10 cellular contexts compared by ENCODE assay signal in genomic region chr9:36575411-36575882, GRCh38. TPM values are rescaled to one million over a fixed set of nuclear protein-coding genes. Genes with fewer than 3 reads are reported as not detected.
DNase-seq lines count a peak whose midpoint lies in the region; ATAC-seq, FAIRE-seq and TF ChIP-seq lines count a peak whose summit lies in the region.
"Had no signal": no experiment of that assay in that cellular context is flagged by ENCODE, and none has a peak within 500 bp of the region (broad histone marks: within the 10 kb centered on the region; RNA-seq: fewer than 3 reads in every experiment).

No MANE protein-coding gene starts in this region.

- no peak overlapping the region for H2AK5ac ChIP-seq in mesenchymal stem cell (ENCODE audit: low read length, severe bottlenecking)

- no peak overlapping the region for H2BK12ac ChIP-seq in mesenchymal stem cell (ENCODE audit: low read length in 2 of 2)

- H3K27me3 ChIP-seq in MG63 (no peaks in the 10 kb centered on the region), adipocyte (replicated peaks; ENCODE audit: control insufficient read depth, insufficient read depth, low read length) (no peaks in the 10 kb centered on the region), mesenchymal stem cell (ENCODE audit: control insufficient read depth in 1 of 2, insufficient read depth in 1 of 2, low read length in 2 of 2) (no peaks in the 10 kb centered on the region), left lung (no peaks in the 10 kb centered on the region)

- H3K79me1 ChIP-seq in mesenchymal stem cell (replicated peaks; ENCODE audit: low read length, poor library complexity, severe bottlenecking): no peaks in the 10 kb centered on the region

- no peak overlapping the region for H2BK5ac ChIP-seq in mesenchymal stem cell (ENCODE audit: low read depth, low read length, poor library complexity, severe bottlenecking)

- no peak for FAIRE-seq in frontal cortex (lab: Jason Lieb, UNC)

- H3K23ac ChIP-seq in mesenchymal stem cell (ENCODE audit: low read length in 2 of 2): no peak overlapping the region

- H3K4me1 ChIP-seq in adipocyte (ENCODE audit: control insufficient read depth, insufficient read depth, low read length) (peaks cover 7% of the 10 kb centered on the region), mesenchymal stem cell (ENCODE audit: control insufficient read depth, insufficient read depth, low read depth, low read length) (peaks cover 3% of the 10 kb centered on the region), left lung (peaks cover 0 to 12% of the 10 kb centered on the region in 2 donors)

- H2BK120ac ChIP-seq in mesenchymal stem cell (ENCODE audit: low read depth, low read length): no peak overlapping the region

- H3K9me3 ChIP-seq in MG63: no peaks in the 10 kb centered on the region
- no peaks in the 10 kb centered on the region for H3K9me3 ChIP-seq in adipocyte (ENCODE audit: control insufficient read depth, low read length)
- no peaks in the 10 kb centered on the region for H3K9me3 ChIP-seq in mesenchymal stem cell (ENCODE audit: control insufficient read depth, low read length)
- H3K9me3 ChIP-seq in left lung: no peaks in the 10 kb centered on the region

- no peak overlapping the region for H3K18ac ChIP-seq in mesenchymal stem cell (ENCODE audit: low read depth in 1 of 2, low read length in 2 of 2)

- intact Hi-C loops in left lung (cut with DNase I): no loop called here

- no peak overlapping the region for H3K14ac ChIP-seq in mesenchymal stem cell (ENCODE audit: low read length in 2 of 2)

- peaks cover 73% of the 10 kb centered on the region for H3K36me3 ChIP-seq in MG63
- no peaks in the 10 kb centered on the region for H3K36me3 ChIP-seq in adipocyte (ENCODE audit: control insufficient read depth, insufficient read depth, low read length, severe bottlenecking)
- no peaks in the 10 kb centered on the region for H3K36me3 ChIP-seq in mesenchymal stem cell (ENCODE audit: control insufficient read depth in 1 of 2, insufficient read depth in 2 of 2, low read depth in 1 of 2, low read length in 2 of 2)
- no peaks in the 10 kb centered on the region for H3K36me3 ChIP-seq in left lung

- H2BK15ac ChIP-seq in mesenchymal stem cell (ENCODE audit: low read depth, poor library complexity, severe bottlenecking): no peak overlapping the region

- H2AFZ ChIP-seq in mesenchymal stem cell (ENCODE audit: low read depth, low read length): no peak overlapping the region

- H4K8ac ChIP-seq in mesenchymal stem cell (ENCODE audit: low read length): no peak overlapping the region

- H4K91ac ChIP-seq in mesenchymal stem cell (ENCODE audit: low read length): no peak overlapping the region

- H3K4me3 ChIP-seq in MG63: peak overlapping the region; percentile 98
- no peak overlapping the region for H3K4me3 ChIP-seq in adipocyte (ENCODE audit: low read length)
- peak overlapping the region in 1 of 2 experiments; percentile 56 for H3K4me3 ChIP-seq in mesenchymal stem cell (ENCODE audit: insufficient read depth in 1 of 2, low read depth in 1 of 2, low read length in 2 of 2)
- H3K4me3 ChIP-seq in left lung: no peak overlapping the region

- no CpG with 5 or more reads among the region's 2 CpGs for WGBS in mesenchymal stem cell

- H3K27ac ChIP-seq in mesenchymal stem cell (ENCODE audit: low read length, poor library complexity, severe bottlenecking) (peak overlapping the region; percentile 20), left lung (no peak overlapping the region)

- peak; percentile 58 for DNase-seq in EH (ENCODE audit: low read depth)
- DNase-seq in MG63: no peak
- DNase-seq in adipocyte (ENCODE audit: low read depth): peak; percentile 25
- peak; percentile 86 for DNase-seq in mesenchymal stem cell
- DNase-seq in NCI-H146 (lab: John Stamatoyannopoulos, UW): no peak
- DNase-seq in frontal cortex (ENCODE audit: low spot score in 2 of 2): no peak
- DNase-seq in left lung: no peak
- DNase-seq: KG1; stimulated activated CD4-positive, alpha-beta T cell treated with anti-CD3 and anti-CD28 coated beads, Interleukin-2, amount 100 ng/mL, for 48 hours had no signal

- no peak for TF ChIP-seq CTCF in left lung (IDR thresholded peaks at IDR 0.05)

- H3K4ac ChIP-seq in mesenchymal stem cell (ENCODE audit: low read depth in 1 of 2, low read length in 2 of 2): no peak overlapping the region

- H3K9ac ChIP-seq in adipocyte (ENCODE audit: low read length): peak overlapping the region; percentile 17
- peak overlapping the region; percentile 73 for H3K9ac ChIP-seq in mesenchymal stem cell (ENCODE audit: low read length)

- ATAC-seq in HG03457 (IDR thresholded peaks at IDR 0.05; ENCODE audit: unreplicated experiment): no peak
- no peak for ATAC-seq in left lung

- H3K4me2 ChIP-seq in mesenchymal stem cell (ENCODE audit: low read length, poor library complexity, severe bottlenecking): no peak overlapping the region

RNA-seq across cellular contexts. Expression of gene MELK, which starts 2.8 kb away (rescaled TPM):
- total RNA-seq in MG63 (2014; rRNA removed; shearing (Covaris generic); ENCODE audit: low replicate concordance): 75.8 and 95.3 TPM in 2 replicates
- 10.9 TPM for polyA plus RNA-seq in mesenchymal stem cell (2013, experiment 1 of 2)
- 11.1 TPM for polyA plus RNA-seq in mesenchymal stem cell (2013, experiment 2 of 2)
- total RNA-seq in frontal cortex (8.2 TPM), left lung (1 to 10 TPM; 4.9 to 9.4 TPM)

Comparison
In these comparisons a context has a peak if more than half of its experiments do, and no peak if none do; other contexts are left out.
1. DNase-seq: peak in EH (single experiment), adipocyte (single experiment) and mesenchymal stem cell (single experiment); none in MG63 (single experiment), NCI-H146 (single experiment), frontal cortex (0 of 2) and left lung (0 of 2).